ENCODE assay signal across 1 cellular context in the genomic region with DNA sequence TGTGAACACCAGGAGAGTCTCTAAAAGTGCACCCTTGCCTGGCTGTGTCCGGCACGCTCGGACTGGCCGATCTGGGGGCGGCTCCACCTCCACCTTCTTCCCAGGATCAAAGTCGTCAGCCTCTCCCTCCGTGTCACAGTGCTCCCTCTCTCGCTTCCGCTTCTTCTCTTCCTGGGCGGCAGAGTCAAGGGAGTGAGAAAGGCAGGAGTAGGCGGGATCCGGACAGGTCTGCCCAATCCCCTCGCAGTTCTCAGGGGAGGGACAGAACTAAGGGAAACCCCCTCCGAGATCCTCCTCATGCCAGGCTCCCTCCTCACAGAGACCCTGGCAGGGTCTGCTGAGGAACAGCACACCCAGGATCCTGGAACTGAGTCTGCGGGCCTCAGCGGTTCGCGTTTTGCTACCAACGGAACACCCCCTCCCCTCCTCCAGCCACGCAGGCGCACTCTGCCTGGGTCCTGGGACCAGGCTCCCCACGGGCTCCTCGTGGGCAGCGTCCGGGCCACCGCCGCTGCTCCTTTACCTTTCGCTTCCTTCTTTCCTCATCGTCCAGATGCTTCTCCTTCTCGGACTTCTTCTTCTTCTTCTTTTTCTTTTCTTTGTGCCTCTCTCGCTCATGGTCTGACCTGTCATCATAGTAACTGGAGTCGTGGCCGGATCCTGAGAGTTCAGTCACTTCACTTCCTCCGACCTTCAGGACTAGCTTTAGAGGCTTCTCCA.
TF ChIP-seq lines count a peak whose summit lies in the region.

No MANE protein-coding gene starts in this region.

TF ChIP-seq in GM12878, 131 proteins besides CTCF, POLR2A, EP300 and RAD21:
- TF ChIP-seq HCFC1 (IDR thresholded peaks at IDR 0.05; ENCODE audit: low read length) (no peak), KLF5 (IDR thresholded peaks at IDR 0.05; ENCODE audit: partially characterized antibody) (no peak), RAD51 (IDR thresholded peaks at IDR 0.05) (no peak), ESRRA (IDR thresholded peaks at IDR 0.05; ENCODE audit: low read length) (no peak), SPI1 (IDR thresholded peaks at IDR 0.05; ENCODE audit: borderline replicate concordance, insufficient read depth, low read depth, low read length) (0 out of 2 replicates have a peak, but pooled peaks have one; percentile 3), MTA3 (IDR thresholded peaks at IDR 0.05; ENCODE audit: borderline replicate concordance, low read length) (no peak), ZNF274 (IDR thresholded peaks at IDR 0.05; ENCODE audit: insufficient read depth, insufficient read length) (no peak), RUNX3 (IDR thresholded peaks at IDR 0.05; ENCODE audit: low read length) (no peak)
TF ChIP-seq in GM12878: peak in this region for 1.
